9 cellular contexts compared by ENCODE assay signal in the genomic region with DNA sequence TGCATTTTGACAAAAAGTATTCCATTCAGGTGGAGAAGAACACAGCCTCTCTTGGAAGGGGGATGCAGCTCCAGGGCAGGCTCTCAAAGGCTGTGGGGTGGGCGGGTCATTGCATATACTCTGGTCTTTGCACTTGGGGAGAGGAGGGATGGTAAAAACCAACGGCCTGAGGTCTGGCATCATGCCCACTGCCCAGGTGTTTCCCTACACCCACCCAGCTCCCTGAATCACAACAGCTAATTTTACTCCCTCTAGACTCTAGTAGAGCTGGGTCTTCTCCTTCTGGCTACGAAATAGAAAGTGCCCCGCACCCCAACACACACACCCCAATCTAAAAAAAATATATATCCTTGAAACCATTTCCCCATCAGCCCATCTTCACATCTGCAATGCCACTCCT. TPM values are rescaled to one million over a fixed set of nuclear protein-coding genes. Genes with fewer than 3 reads are reported as not detected.
DNase-seq lines count a peak whose midpoint lies in the region; ATAC-seq and TF ChIP-seq lines count a peak whose summit lies in the region.
"Had no signal": no experiment of that assay in that cellular context is flagged by ENCODE, and none has a peak within 500 bp of the region (broad histone marks: within the 10 kb centered on the region; RNA-seq: fewer than 3 reads in every experiment).

No MANE protein-coding gene starts in this region.

- no peak overlapping the region for H2BK120ac ChIP-seq in mesendoderm (ENCODE audit: low read depth, low read length)

- peak overlapping the region; percentile 45 for H3K4me3 Mint-ChIP-seq in stimulated activated naive CD8-positive, alpha-beta T cell treated with anti-CD3 and anti-CD28 coated beads, Interleukin-15, Interleukin-2, amounts not matched to agents 100 ng/mL and 50 ng/mL, for 24 hours

- no peaks in the 10 kb centered on the region for H3K4me1 ChIP-seq in mesendoderm (ENCODE audit: control insufficient read depth, low read depth, low read length)

- H3K4me3 ChIP-seq in astrocyte of the spinal cord (ENCODE audit: low read depth, low read length), result peak overlapping the region; percentile 71
- H3K4me3 ChIP-seq in mesendoderm (ENCODE audit: low read length), result no peak overlapping the region

- no peak overlapping the region for H2BK5ac ChIP-seq in mesendoderm (ENCODE audit: low read length)

- H3K36me3 ChIP-seq in mesendoderm (ENCODE audit: control insufficient read depth, insufficient read depth, low read length), result no peaks in the 10 kb centered on the region
- H3K36me3 ChIP-seq: gastrocnemius medialis had no signal

- peaks cover 7% of the 10 kb centered on the region for H3K4me1 Mint-ChIP-seq in stimulated activated naive CD8-positive, alpha-beta T cell treated with anti-CD3 and anti-CD28 coated beads, Interleukin-15, Interleukin-2, amounts not matched to agents 100 ng/mL and 50 ng/mL, for 24 hours (ENCODE audit: low read depth)

- in situ Hi-C loops in astrocyte of the spinal cord (cut with HindIII; ENCODE audit: low sequenced_read_pairs), result no loop called here

- no peak overlapping the region for H3K56ac ChIP-seq in mesendoderm (ENCODE audit: low read length)

- no peak overlapping the region for H3K4ac ChIP-seq in mesendoderm (ENCODE audit: low read depth, low read length)

- H2BK15ac ChIP-seq in mesendoderm (replicated peaks; ENCODE audit: low read depth), result no peak overlapping the region

- H3K27ac Mint-ChIP-seq in stimulated activated naive CD8-positive, alpha-beta T cell treated with anti-CD3 and anti-CD28 coated beads, Interleukin-15, Interleukin-2, amounts not matched to agents 100 ng/mL and 50 ng/mL, for 24 hours, result no peak overlapping the region

- no peaks in the 10 kb centered on the region for H3K79me1 ChIP-seq in mesendoderm (ENCODE audit: low read length)

- peak overlapping the region; percentile 84 for H3K9ac ChIP-seq in mesendoderm (ENCODE audit: low read length)

- peaks cover 56% of the 10 kb centered on the region for H3K27me3 Mint-ChIP-seq in stimulated activated naive CD8-positive, alpha-beta T cell treated with anti-CD3 and anti-CD28 coated beads, Interleukin-15, Interleukin-2, amounts not matched to agents 100 ng/mL and 50 ng/mL, for 24 hours

- no peak for DNase-seq in stimulated activated naive CD8-positive, alpha-beta T cell treated with anti-CD3 and anti-CD28 coated beads, Interleukin-15, Interleukin-2, amounts not matched to agents 100 U/mL and 50 U/mL, for 24 hours
- DNase-seq in astrocyte of the spinal cord (ENCODE audit: low read depth, low spot score) (no peak), mesendoderm (no peak), DMS53 (lab: John Stamatoyannopoulos, UW) (no peak), T1000 (lab: John Stamatoyannopoulos, UW) (no peak)
- DNase-seq: gastrocnemius medialis had no signal

- H3K9me3 Mint-ChIP-seq in stimulated activated naive CD8-positive, alpha-beta T cell treated with anti-CD3 and anti-CD28 coated beads, Interleukin-15, Interleukin-2, amounts not matched to agents 100 ng/mL and 50 ng/mL, for 24 hours, result no peaks in the 10 kb centered on the region

- H4K8ac ChIP-seq in mesendoderm (ENCODE audit: low read depth, low read length), result no peak overlapping the region

- H3K36me3 Mint-ChIP-seq in stimulated activated naive CD8-positive, alpha-beta T cell treated with anti-CD3 and anti-CD28 coated beads, Interleukin-15, Interleukin-2, amounts not matched to agents 100 ng/mL and 50 ng/mL, for 24 hours (ENCODE audit: low read depth), result no peaks in the 10 kb centered on the region

- H3K23ac ChIP-seq in mesendoderm (ENCODE audit: low read length), result peak overlapping the region; percentile 84

- H3K4me2 ChIP-seq in mesendoderm (ENCODE audit: low read length), result no peak overlapping the region

- no CpG with 5 or more reads among the region's 4 CpGs for WGBS in mesendoderm (ENCODE audit: extremely low coverage, insufficient coverage, low lambda C conversion rate)

- ATAC-seq in stimulated activated naive CD8-positive, alpha-beta T cell treated with anti-CD3 and anti-CD28 coated beads, Interleukin-15, Interleukin-2, amounts not matched to agents 100 U/mL and 50 U/mL, for 24 hours, result no peak
- ATAC-seq in GM19328 (IDR thresholded peaks at IDR 0.05; ENCODE audit: unreplicated experiment), result no peak
- ATAC-seq in HG02588 (IDR thresholded peaks at IDR 0.05; ENCODE audit: unreplicated experiment), result no peak
- ATAC-seq: gastrocnemius medialis had no signal

- H2AK5ac ChIP-seq in mesendoderm (ENCODE audit: low read length), result no peak overlapping the region

- H3K79me2 ChIP-seq in mesendoderm (ENCODE audit: control insufficient read depth, insufficient read depth, low read length), result no peaks in the 10 kb centered on the region

- no peak overlapping the region for H4K5ac ChIP-seq in mesendoderm (ENCODE audit: low read length)

- no peak overlapping the region for H3K27ac ChIP-seq in mesendoderm (ENCODE audit: low read depth, low read length)
- H3K27ac ChIP-seq: gastrocnemius medialis had no signal

- no peaks in the 10 kb centered on the region for H3K27me3 ChIP-seq in mesendoderm (ENCODE audit: insufficient read depth, low read length, poor library complexity)
- H3K27me3 ChIP-seq: gastrocnemius medialis had no signal

- H3K18ac ChIP-seq in mesendoderm (ENCODE audit: low read length), result no peak overlapping the region

- no peak for TF ChIP-seq CTCF in astrocyte of the spinal cord (IDR thresholded peaks at IDR 0.05; ENCODE audit: low read depth, low read length)

RNA-seq across cellular contexts. Expression of a gene that starts 1.0 kb away (rescaled TPM):
- 5.0 TPM for polyA plus RNA-seq in mesendoderm (2013, experiment 1 of 2)
- 4.8 TPM for polyA plus RNA-seq in mesendoderm (2013, experiment 2 of 2)
